In the genomic region with DNA sequence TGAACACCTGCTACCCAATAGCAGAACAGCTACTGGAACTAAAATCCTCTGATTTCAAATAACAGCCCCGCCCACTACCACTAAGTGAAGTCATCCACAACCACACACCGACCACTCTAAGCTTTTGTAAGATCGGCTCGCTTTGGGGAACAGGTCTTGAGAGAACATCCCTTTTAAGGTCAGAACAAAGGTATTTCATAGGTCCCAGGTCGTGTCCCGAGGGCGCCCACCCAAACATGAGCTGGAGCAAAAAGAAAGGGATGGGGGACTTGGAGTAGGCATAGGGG, we compare ENCODE assay signal across 8 cellular contexts. TPM values are rescaled to one million over a fixed set of nuclear protein-coding genes. Genes with fewer than 3 reads are reported as not detected.
DNase-seq lines count a peak whose midpoint lies in the region; ATAC-seq and TF ChIP-seq lines count a peak whose summit lies in the region.

No MANE protein-coding gene starts in this region.

- H2AFZ ChIP-seq in HCT116 (ENCODE audit: low read depth, low read length, poor library complexity, severe bottlenecking): peak overlapping the region; percentile 55

- no peaks in the 10 kb centered on the region for H3K27me3 ChIP-seq in HCT116 (ENCODE audit: insufficient read depth, low read length)

- no peaks in the 10 kb centered on the region for H3K9me3 ChIP-seq in HCT116 (ENCODE audit: control insufficient read depth in 1 of 2, insufficient read depth in 1 of 2, low read depth in 1 of 2, low read length in 2 of 2)

- TSS peak; percentile 92 for BruUV-seq in HCT116 (replicated peaks; lab: Mats Ljungman, UMichigan)

- peaks cover 0 to 3% of the 10 kb centered on the region in 2 experiments; a peak in 1 of 4 replicates for H3K36me3 ChIP-seq in HCT116 (ENCODE audit: control insufficient read depth in 1 of 2, insufficient read depth in 2 of 2, low read length in 2 of 2)

- peak overlapping the region; percentile 92 for H3K4me3 Mint-ChIP-seq in activated CD8-positive, alpha-beta T cell treated with anti-CD3 and anti-CD28 coated beads for 36 hours
- peak overlapping the region; percentile 94 to 99 (median 96) for H3K4me3 Mint-ChIP-seq in naive B cell

- peak overlapping the region; percentile 100 for H3K27ac Mint-ChIP-seq in activated CD8-positive, alpha-beta T cell treated with anti-CD3 and anti-CD28 coated beads for 36 hours
- H3K27ac Mint-ChIP-seq in naive B cell: peak overlapping the region; percentile 100

- TF ChIP-seq RAD21 in HCT116 (IDR thresholded peaks at IDR 0.05; ENCODE audit: low read depth): no peak

- H3K9me2 ChIP-seq in HCT116 (ENCODE audit: insufficient read depth): no peaks in the 10 kb centered on the region

- peaks cover 21% of the 10 kb centered on the region for H3K36me3 Mint-ChIP-seq in activated CD8-positive, alpha-beta T cell treated with anti-CD3 and anti-CD28 coated beads for 36 hours (ENCODE audit: low read depth)
- peaks cover 0 to 7% of the 10 kb centered on the region in 2 donors for H3K36me3 Mint-ChIP-seq in naive B cell

- peaks cover 7 to 17% of the 10 kb centered on the region in 2 experiments for H3K4me1 ChIP-seq in HCT116 (ENCODE audit: control insufficient read depth in 1 of 2, insufficient read depth in 2 of 2, low read length in 2 of 2)

- H3K27me3 Mint-ChIP-seq in activated CD8-positive, alpha-beta T cell treated with anti-CD3 and anti-CD28 coated beads for 36 hours: no peaks in the 10 kb centered on the region
- no peaks in the 10 kb centered on the region for H3K27me3 Mint-ChIP-seq in naive B cell

- no peak for TF ChIP-seq CTCF in GM12865 (IDR thresholded peaks at IDR 0.05; ENCODE audit: insufficient read depth, low read depth, low read length, missing control alignments)
- TF ChIP-seq CTCF in HCT116 (IDR thresholded peaks at IDR 0.05 in 2 of 3, conservative IDR thresholded peaks at IDR 0.05 in 1 of 3; ENCODE audit: borderline replicate concordance in 1 of 3, insufficient read depth in 1 of 3, low read depth in 2 of 3, low read length in 2 of 3): no peak
- no peak for TF ChIP-seq CTCF in activated CD8-positive, alpha-beta T cell treated with anti-CD3 and anti-CD28 coated beads for 36 hours (IDR thresholded peaks at IDR 0.05)

- no peaks in the 10 kb centered on the region for H4K20me1 ChIP-seq in HCT116 (ENCODE audit: insufficient read depth)

- peak; percentile 49 for ATAC-seq in HCT116
- peak; percentile 78 for ATAC-seq in activated CD8-positive, alpha-beta T cell treated with anti-CD3 and anti-CD28 coated beads for 36 hours
- peak; percentile 66 to 68 for ATAC-seq in naive B cell (ENCODE audit: low read depth in 2 of 2)
- ATAC-seq in GM18519 (IDR thresholded peaks at IDR 0.05; ENCODE audit: low FRiP score, unreplicated experiment): no peak

- peak overlapping the region; percentile 91 for H3K9ac ChIP-seq in HCT116 (ENCODE audit: low read length)

- H3K27ac ChIP-seq in HCT116 (ENCODE audit: low read depth, low read length) (peak overlapping the region; percentile 82), epithelial cell of prostate (peak overlapping the region; percentile 61)

- CTCF ChIA-PET in HCT116 (lab: Charles Lee): interaction anchor here (1.0 to 2.6 kb wide), 3 partner anchors 39 to 405 kb away, joined by 3 to 13 read pairs (median 7); no protein-coding TSS in a partner anchor
- CTCF ChIA-PET in activated CD8-positive, alpha-beta T cell treated with anti-CD3 and anti-CD28 coated beads for 36 hours (lab: Charles Lee): interaction anchor here (1.0 to 1.7 kb wide), 7 partner anchors 47 to 422 kb away, joined by 3 to 7 read pairs (median 3); partner anchors contain the start of gene PDS5B

- TF ChIP-seq POLR2A in HCT116 (IDR thresholded peaks at IDR 0.05; ENCODE audit: borderline replicate concordance, extremely low read depth, insufficient read depth, insufficient read length): no peak

- intact Hi-C loops in HCT116 (cut with micrococcal nuclease): loop anchor here (5.0 kb wide), 1 partner anchor 222 kb away; the partner anchor contains the start of gene N4BP2L2
- intact Hi-C loops in activated CD8-positive, alpha-beta T cell treated with anti-CD3 and anti-CD28 coated beads for 36 hours (cut with micrococcal nuclease): loop anchor here (5.0 kb wide), 2 partner anchors 48 to 112 kb away; partner anchors contain the start of gene N4BP2L1

- RAD21 ChIA-PET in HCT116 (lab: Charles Lee; ENCODE audit: low non-redundant PET in 1 of 2, low total read pairs in 2 of 2, uncharacterized antibody in 2 of 2, unreplicated experiment in 2 of 2): interaction anchor here in 1 of 2 experiments (0.5 kb wide), 1 partner anchor 316 kb away, joined by 3 read pairs; no protein-coding TSS in a partner anchor

- peak overlapping the region; percentile 75 for H3K4me3 ChIP-seq in GM12865 (ENCODE audit: low read depth, low read length)
- peak overlapping the region; percentile 68 to 82 for H3K4me3 ChIP-seq in HCT116 (replicated peaks in 1 of 2; ENCODE audit: low read depth in 1 of 2, low read length in 2 of 2)

- H3K9me3 Mint-ChIP-seq in activated CD8-positive, alpha-beta T cell treated with anti-CD3 and anti-CD28 coated beads for 36 hours: no peaks in the 10 kb centered on the region
- H3K9me3 Mint-ChIP-seq in naive B cell: peaks cover 0 to 2% (median 0%) of the 10 kb centered on the region in 7 donors

- H3K4me2 ChIP-seq in HCT116 (ENCODE audit: low read length): peak overlapping the region; percentile 93

- DNase-seq in GM12865 (ENCODE audit: low read depth) (peak; percentile 75), HCT116 (ENCODE audit: low read depth, low spot score) (peak; percentile 43), NCI-H1694 (lab: John Stamatoyannopoulos, UW) (peak; percentile 2), epithelial cell of prostate (ENCODE audit: low read depth, low spot score) (no peak), naive B cell (peak; percentile 67), superior temporal gyrus (ENCODE audit: extremely low spot score) (peak; percentile 38)
- peak; percentile 89 for DNase-seq in activated CD8-positive, alpha-beta T cell treated with anti-CD3 and anti-CD28 coated beads for 36 hours

- peaks cover 7% of the 10 kb centered on the region; the same call in 1 of the 2 replicates for H3K79me2 ChIP-seq in HCT116 (ENCODE audit: insufficient read depth, low read length)

- POLR2A ChIA-PET in HCT116 (lab: Charles Lee): interaction anchor here (0.7 to 1.8 kb wide), 4 partner anchors 8 to 47 kb away, joined by 3 to 5 read pairs (median 4); no protein-coding TSS in a partner anchor
- POLR2A ChIA-PET in activated CD8-positive, alpha-beta T cell treated with anti-CD3 and anti-CD28 coated beads for 36 hours (lab: Charles Lee): interaction anchor here (0.6 to 3.4 kb wide), 21 partner anchors 9 to 1504 kb away, joined by 3 to 38 read pairs (median 3); partner anchors contain the start of gene N4BP2L1

- H3K4me1 Mint-ChIP-seq in activated CD8-positive, alpha-beta T cell treated with anti-CD3 and anti-CD28 coated beads for 36 hours (ENCODE audit: low read depth): peaks cover 14% of the 10 kb centered on the region
- H3K4me1 Mint-ChIP-seq in naive B cell: peaks cover 0 to 21% (median 18%) of the 10 kb centered on the region in 3 donors

TF ChIP-seq in HCT116, 20 proteins besides CTCF, POLR2A, EP300 and RAD21:
- TF ChIP-seq FOSL1 (IDR thresholded peaks at IDR 0.05; ENCODE audit: low read depth) (no peak), ZFX (IDR thresholded peaks at IDR 0.05) (no peak), ELF1 (IDR thresholded peaks at IDR 0.05; ENCODE audit: borderline replicate concordance, low read depth) (no peak), JUND (IDR thresholded peaks at IDR 0.05) (no peak)

RNA-seq across cellular contexts. Expression of gene ZAR1L, which starts 0.3 kb away (rescaled TPM):
- total RNA-seq in HCT116 (2021; ENCODE audit: unreplicated experiment): 0.15 TPM
- polyA plus RNA-seq in HCT116 (2012): 0.05 TPM in 1 of 2 replicates, not detected in the other
- total RNA-seq in activated CD8-positive, alpha-beta T cell treated with anti-CD3 and anti-CD28 coated beads for 36 hours: not detected
- polyA plus RNA-seq in naive B cell (ENCODE audit: low read depth in 6 of 6): not detected

RNA-seq across cellular contexts. Expression of gene BRCA2, which starts 0.4 kb away (rescaled TPM):
- total RNA-seq in HCT116 (2021; ENCODE audit: unreplicated experiment): 14.2 TPM
- polyA plus RNA-seq in HCT116 (2012): 5.0 and 5.3 TPM in 2 replicates
- 10 to 100 TPM; 24.9 to 27.2 TPM for total RNA-seq in activated CD8-positive, alpha-beta T cell treated with anti-CD3 and anti-CD28 coated beads for 36 hours
- polyA plus RNA-seq in naive B cell (ENCODE audit: low read depth in 6 of 6): 1 to 10 TPM; 2.9 to 6.6 (median 4.5) TPM
